Comparison of ENCODE assay signal across 9 cellular contexts in the genomic region with DNA sequence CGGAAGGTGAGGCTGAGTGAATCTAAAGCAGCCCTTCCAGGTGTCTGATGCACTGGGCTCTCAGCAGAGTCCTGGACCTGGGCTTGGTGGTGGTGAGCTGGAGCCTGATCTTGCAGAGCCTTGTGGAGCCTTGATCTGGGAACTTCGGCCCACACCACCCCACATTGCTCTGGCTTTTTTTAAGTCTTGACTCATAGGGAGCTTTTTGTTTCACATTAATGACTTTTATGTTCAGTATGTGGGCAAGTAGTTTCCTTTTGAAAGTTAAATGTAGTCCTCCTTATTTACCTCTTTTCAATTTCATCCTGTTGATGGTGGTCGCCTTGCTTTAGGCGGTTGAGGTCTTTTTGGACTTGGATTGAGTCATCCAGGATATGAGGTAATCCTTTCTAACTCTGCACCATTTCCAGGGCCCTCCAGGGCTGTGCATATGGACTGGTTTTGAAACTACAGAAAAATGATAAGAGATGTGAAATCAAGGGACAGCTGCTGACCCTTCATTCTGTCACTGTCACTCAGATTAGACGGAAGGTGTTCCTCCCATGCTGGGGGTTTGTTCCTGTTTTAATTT. TPM values are rescaled to one million over a fixed set of nuclear protein-coding genes. Genes with fewer than 3 reads are reported as not detected.
A peak's percentile ranks its signal among the peaks of the same experiment; 100 is the strongest.
DNase-seq lines count a peak whose midpoint lies in the region; ATAC-seq, FAIRE-seq and TF ChIP-seq lines count a peak whose summit lies in the region.
"Had no signal": no experiment of that assay in that cellular context is flagged by ENCODE, and none has a peak within 500 bp of the region (broad histone marks: within the 10 kb centered on the region; RNA-seq: fewer than 3 reads in every experiment).

No MANE protein-coding gene starts in this region.

- H3K27ac ChIP-seq in HEK293 (ENCODE audit: extremely low read depth, low read depth, low read length): no peak overlapping the region
- no peak overlapping the region for H3K27ac ChIP-seq in keratinocyte (ENCODE audit: control insufficient read depth, insufficient read depth, low read length)

- H3K9me1 ChIP-seq in keratinocyte (ENCODE audit: control insufficient read depth, extremely low read depth, insufficient read depth, low read length): no peaks in the 10 kb centered on the region

- CTCF ChIA-PET in HEK293 (lab: Yijun Ruan, JAX): interaction anchor here (0.6 to 1.2 kb wide), 2 partner anchors 12 to 126 kb away, joined by 3 to 4 read pairs; no protein-coding TSS in a partner anchor

- H3K4me2 ChIP-seq in keratinocyte (ENCODE audit: control insufficient read depth, extremely low read depth, insufficient read depth, low read depth, low read length): peak overlapping the region; percentile 46

- H2AFZ ChIP-seq in keratinocyte (ENCODE audit: control insufficient read depth, low read length): no peak overlapping the region

- POLR2A ChIA-PET in HEK293 (lab: Yijun Ruan, JAX): no interaction called here

- intact Hi-C loops in Right ventricle myocardium superior (cut with DNase I): no loop called here

- no peaks in the 10 kb centered on the region for H3K79me2 ChIP-seq in keratinocyte (ENCODE audit: control insufficient read depth, insufficient read depth, low read length)

- no peaks in the 10 kb centered on the region for H3K27me3 ChIP-seq in keratinocyte (ENCODE audit: control insufficient read depth, extremely low read depth, insufficient read depth, low read length)

- H3K4me1 ChIP-seq in HEK293 (ENCODE audit: control insufficient read depth, insufficient read depth, low read length) (peaks cover 6% of the 10 kb centered on the region; the same call in 1 of the 2 replicates), keratinocyte (ENCODE audit: control insufficient read depth, extremely low read depth, insufficient read depth, low read length) (peaks cover 16% of the 10 kb centered on the region)

- H4K20me1 ChIP-seq in keratinocyte (ENCODE audit: control insufficient read depth, extremely low read depth, insufficient read depth, low read length): no peaks in the 10 kb centered on the region

- no peak for TF ChIP-seq POLR2A in NB4 (IDR thresholded peaks at IDR 0.05; ENCODE audit: extremely low read depth, insufficient read length)

- no peaks in the 10 kb centered on the region for H3K36me3 ChIP-seq in HEK293 (ENCODE audit: control insufficient read depth in 2 of 2, insufficient read depth in 1 of 2, low read length in 2 of 2)
- no peaks in the 10 kb centered on the region for H3K36me3 ChIP-seq in keratinocyte (ENCODE audit: control insufficient read depth in 2 of 2, extremely low read depth in 1 of 2, insufficient read depth in 2 of 2, low read length in 2 of 2)

- DNase-seq in NB4 (ENCODE audit: low read depth) (peak; percentile 88), keratinocyte (ENCODE audit: low read depth, low spot score) (no peak), NCI-H2227 (lab: John Stamatoyannopoulos, UW; ENCODE audit: unreplicated experiment) (no peak), Right ventricle myocardium superior (no peak), SHP77 treated with DMSO at 0.1 percent for 48 hours (lab: John Stamatoyannopoulos, UW) (no peak)
- DNase-seq in activated CD4-positive, CD25-positive, alpha-beta regulatory T cell (lab: John Stamatoyannopoulos, UW): no peak
- DNase-seq: NCI-H524 treated with DMSO at 0.1 percent for 48 hours had no signal

- dilution Hi-C loops in keratinocyte (cut with MboI; ENCODE audit: extremely low pct_ligation_motif_present, low sequenced_read_pairs): no loop called here

- H3K9ac ChIP-seq in keratinocyte (ENCODE audit: control insufficient read depth, extremely low read depth, insufficient read depth, low read length): no peak overlapping the region

- no peak overlapping the region for H3K4me3 ChIP-seq in HEK293 (ENCODE audit: low read depth, low read length)
- H3K4me3 ChIP-seq in NB4 (ENCODE audit: low read depth, low read length): no peak overlapping the region
- no peak overlapping the region for H3K4me3 ChIP-seq in keratinocyte (ENCODE audit: control insufficient read depth in 2 of 3, extremely low read depth in 1 of 3, insufficient read depth in 2 of 3, low read depth in 1 of 3, low read length in 3 of 3)

- FAIRE-seq in keratinocyte (lab: Jason Lieb, UNC): no peak

- TF ChIP-seq CTCF in HEK293 (tag by site-specific recombination; IDR thresholded peaks at IDR 0.05) (no peak), NB4 (IDR thresholded peaks at IDR 0.05; ENCODE audit: low read depth, low read length) (no peak), keratinocyte (optimal IDR thresholded peaks at IDR 0.05 in 1 of 3, IDR thresholded peaks at IDR 0.05 in 1 of 3, conservative IDR thresholded peaks at IDR 0.05 in 1 of 3; ENCODE audit: extremely low read depth in 1 of 3, insufficient read depth in 2 of 3, low read length in 3 of 3) (no peak)

- ATAC-seq in GM18909 (IDR thresholded peaks at IDR 0.05; ENCODE audit: poor library complexity, unreplicated experiment): peak; percentile 63
- ATAC-seq in Right ventricle myocardium superior (ENCODE audit: poor library complexity): no peak

- H3K9me3 ChIP-seq in HEK293 (ENCODE audit: control insufficient read depth, insufficient read depth, low read depth, low read length): no peaks in the 10 kb centered on the region
- H3K9me3 ChIP-seq in keratinocyte (ENCODE audit: control insufficient read depth, low read depth, low read length): no peaks in the 10 kb centered on the region

TF ChIP-seq in HEK293, 187 proteins besides CTCF, POLR2A, EP300 and RAD21 (continues in another document):
- TF ChIP-seq SCRT2 (tag by site-specific recombination; IDR thresholded peaks at IDR 0.05): peak; percentile 26; the same call in 1 of the 2 replicates
- no peak for TF ChIP-seq ZNF24 (tag by site-specific recombination; IDR thresholded peaks at IDR 0.05)
- 0 out of 2 replicates have a peak, but pooled peaks have one; percentile 34 for TF ChIP-seq ZNF10 (tag by site-specific recombination; IDR thresholded peaks at IDR 0.05)
- TF ChIP-seq ZNF335 (tag by site-specific recombination; conservative IDR thresholded peaks at IDR 0.05): peak; percentile 54; the same call in 1 of the 2 replicates
- 0 out of 2 replicates have a peak, but pooled peaks have one; percentile 33 for TF ChIP-seq ZBTB20 (tag by site-specific recombination; IDR thresholded peaks at IDR 0.05)
- TF ChIP-seq, protein P1, sequence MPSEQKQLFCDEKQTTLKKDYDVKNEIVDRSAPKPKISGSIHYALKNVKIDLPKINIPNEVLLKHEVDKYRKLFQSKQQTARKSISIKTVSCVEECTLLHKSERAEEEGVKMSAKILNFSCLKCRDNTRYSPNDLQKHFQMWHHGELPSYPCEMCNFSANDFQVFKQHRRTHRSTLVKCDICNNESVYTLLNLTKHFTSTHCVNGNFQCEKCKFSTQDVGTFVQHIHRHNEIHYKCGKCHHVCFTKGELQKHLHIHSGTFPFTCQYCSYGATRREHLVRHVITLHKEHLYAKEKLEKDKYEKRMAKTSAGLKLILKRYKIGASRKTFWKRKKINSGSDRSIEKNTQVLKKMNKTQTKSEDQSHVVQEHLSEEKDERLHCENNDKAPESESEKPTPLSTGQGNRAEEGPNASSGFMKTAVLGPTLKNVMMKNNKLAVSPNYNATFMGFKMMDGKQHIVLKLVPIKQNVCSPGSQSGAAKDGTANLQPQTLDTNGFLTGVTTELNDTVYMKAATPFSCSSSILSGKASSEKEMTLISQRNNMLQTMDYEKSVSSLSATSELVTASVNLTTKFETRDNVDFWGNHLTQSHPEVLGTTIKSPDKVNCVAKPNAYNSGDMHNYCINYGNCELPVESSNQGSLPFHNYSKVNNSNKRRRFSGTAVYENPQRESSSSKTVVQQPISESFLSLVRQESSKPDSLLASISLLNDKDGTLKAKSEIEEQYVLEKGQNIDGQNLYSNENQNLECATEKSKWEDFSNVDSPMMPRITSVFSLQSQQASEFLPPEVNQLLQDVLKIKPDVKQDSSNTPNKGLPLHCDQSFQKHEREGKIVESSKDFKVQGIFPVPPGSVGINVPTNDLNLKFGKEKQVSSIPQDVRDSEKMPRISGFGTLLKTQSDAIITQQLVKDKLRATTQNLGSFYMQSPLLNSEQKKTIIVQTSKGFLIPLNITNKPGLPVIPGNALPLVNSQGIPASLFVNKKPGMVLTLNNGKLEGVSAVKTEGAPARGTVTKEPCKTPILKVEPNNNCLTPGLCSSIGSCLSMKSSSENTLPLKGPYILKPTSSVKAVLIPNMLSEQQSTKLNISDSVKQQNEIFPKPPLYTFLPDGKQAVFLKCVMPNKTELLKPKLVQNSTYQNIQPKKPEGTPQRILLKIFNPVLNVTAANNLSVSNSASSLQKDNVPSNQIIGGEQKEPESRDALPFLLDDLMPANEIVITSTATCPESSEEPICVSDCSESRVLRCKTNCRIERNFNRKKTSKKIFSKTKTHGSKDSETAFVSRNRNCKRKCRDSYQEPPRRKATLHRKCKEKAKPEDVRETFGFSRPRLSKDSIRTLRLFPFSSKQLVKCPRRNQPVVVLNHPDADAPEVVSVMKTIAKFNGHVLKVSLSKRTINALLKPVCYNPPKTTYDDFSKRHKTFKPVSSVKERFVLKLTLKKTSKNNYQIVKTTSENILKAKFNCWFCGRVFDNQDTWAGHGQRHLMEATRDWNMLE (tag by site-specific recombination; conservative IDR thresholded peaks at IDR 0.05; ENCODE audit: low read depth): peak; percentile 57
- TF ChIP-seq ZNF426 (tag by site-specific recombination; IDR thresholded peaks at IDR 0.05): no peak

RNA-seq across cellular contexts. Expression of gene NRAP, which starts 2.9 kb away (rescaled TPM):
- not detected in 3 replicates for polyA plus RNA-seq in keratinocyte
- not detected for polyA plus RNA-seq in keratinocyte (2011; ENCODE audit: low read depth)
- polyA plus RNA-seq in keratinocyte (2011; cell fraction: cytosol; rRNA removed): not detected in 2 replicates
- not detected in 2 replicates for polyA plus RNA-seq in keratinocyte (2011; cell fraction: nucleus; rRNA removed)
- not detected in 2 replicates for polyA plus RNA-seq in keratinocyte (2012; ENCODE audit: low replicate concordance)
- not detected in 3 replicates for polyA minus RNA-seq in keratinocyte
- not detected for polyA minus RNA-seq in keratinocyte (2011; cell fraction: cytosol; rRNA and poly(A)+ RNA removed)
- polyA minus RNA-seq in keratinocyte (2011; cell fraction: nucleus; rRNA and poly(A)+ RNA removed): not detected in 2 replicates
- total RNA-seq in Right ventricle myocardium superior: 754 TPM

RNA-seq across cellular contexts. Expression of gene CASP7, which starts 12.9 kb away (rescaled TPM):
- 14.2 to 26.1 TPM (median 23.2 TPM) in 3 replicates for polyA plus RNA-seq in keratinocyte
- polyA plus RNA-seq in keratinocyte (2011; ENCODE audit: low read depth): 2.3 TPM
- 18.8 and 24.4 TPM in 2 replicates for polyA plus RNA-seq in keratinocyte (2011; cell fraction: cytosol; rRNA removed)
- polyA plus RNA-seq in keratinocyte (2011; cell fraction: nucleus; rRNA removed): 20.4 and 21.8 TPM in 2 replicates
- 6.3 and 25.5 TPM in 2 replicates for polyA plus RNA-seq in keratinocyte (2012; ENCODE audit: low replicate concordance)
- 6.2 to 14.1 TPM (median 9.7 TPM) in 3 replicates for polyA minus RNA-seq in keratinocyte
- 15.7 TPM for polyA minus RNA-seq in keratinocyte (2011; cell fraction: cytosol; rRNA and poly(A)+ RNA removed)
- 7.2 and 12.8 TPM in 2 replicates for polyA minus RNA-seq in keratinocyte (2011; cell fraction: nucleus; rRNA and poly(A)+ RNA removed)
- total RNA-seq in Right ventricle myocardium superior: 12.9 TPM
